2 cellular contexts compared by ENCODE assay signal in genomic region chr9:71521132-71521531, GRCh38.
TF ChIP-seq lines count a peak whose summit lies in the region.

No MANE protein-coding gene starts in this region.

TF ChIP-seq in A549, 52 proteins besides CTCF, POLR2A, EP300 and RAD21 (continued from another document):
- TF ChIP-seq RFX5 (IDR thresholded peaks at IDR 0.05), result no peak
- TF ChIP-seq HEYL (CRISPR knock-in tag; IDR thresholded peaks at IDR 0.05), result no peak
- no peak for TF ChIP-seq PBX3 (IDR thresholded peaks at IDR 0.05)
- TF ChIP-seq CBX8 (IDR thresholded peaks at IDR 0.05), result no peak

TF ChIP-seq in K562, 482 proteins besides CTCF, POLR2A, EP300 and RAD21:
- TF ChIP-seq GTF2B (IDR thresholded peaks at IDR 0.05; ENCODE audit: extremely low read depth, insufficient read length) (no peak), C11orf30 (IDR thresholded peaks at IDR 0.05; ENCODE audit: low read depth) (peak; percentile 9; the same call in 1 of the 2 replicates), ZNF316 (IDR thresholded peaks at IDR 0.05) (peak; percentile 39; the same call in 1 of the 2 replicates), SMAD4 (CRISPR knock-in tag; conservative IDR thresholded peaks at IDR 0.05) (no peak)
